In genomic region chr11:119084663-119085522, GRCh38 we compare ENCODE assay signal across 8 cellular contexts. TPM values are rescaled to one million over a fixed set of nuclear protein-coding genes. Genes with fewer than 3 reads are reported as not detected.
A peak's percentile ranks its signal among the peaks of the same experiment; 100 is the strongest.
DNase-seq lines count a peak whose midpoint lies in the region; ATAC-seq and TF ChIP-seq lines count a peak whose summit lies in the region.

Gene HMBS (plus strand): TSS chr11:119084881. CDS start chr11:119085034, 153 bp downstream.

- H3K4me3 Mint-ChIP-seq in IgD-negative memory B cell, result peak within 1 kb of the TSS; percentile 91 to 98 (median 97)

- peaks cover 15% of the 10 kb centered on the region for H3K4me1 ChIP-seq in mucosa of descending colon (ENCODE audit: low read depth)

- no peaks in the 10 kb centered on the region for H3K36me3 Mint-ChIP-seq in IgD-negative memory B cell

- no peaks in the 10 kb centered on the region for H3K36me3 ChIP-seq in mucosa of descending colon (ENCODE audit: low read depth)

- H3K27ac ChIP-seq in epithelial cell of prostate, result peak within 1 kb of the TSS; percentile 69

- intact Hi-C loops in mucosa of descending colon (cut with DNase I, micrococcal nuclease), result no loop called here

- no peaks in the 10 kb centered on the region for H3K9me3 Mint-ChIP-seq in IgD-negative memory B cell

- TF ChIP-seq CTCF in mucosa of descending colon (IDR thresholded peaks at IDR 0.05), result no peak

- H3K27me3 Mint-ChIP-seq in IgD-negative memory B cell, result no peaks in the 10 kb centered on the region

- H3K4me1 Mint-ChIP-seq in IgD-negative memory B cell, result peaks cover 15 to 16% (median 16%) of the 10 kb centered on the region in 3 donors

- H3K27ac Mint-ChIP-seq in IgD-negative memory B cell, result peak within 1 kb of the TSS; percentile 92 to 97 (median 96)

- H3K4me3 ChIP-seq in mucosa of descending colon, result peak within 1 kb of the TSS; percentile 45

- peak; percentile 83 for DNase-seq in DMS 273 treated with DMSO at 0.1 percent for 48 hours (lab: John Stamatoyannopoulos, UW)
- DNase-seq in OCI-M2 (lab: John Stamatoyannopoulos, UW; ENCODE audit: unreplicated experiment), result peak; percentile 93
- DNase-seq in activated T-cell treated with anti-CD3 and anti-CD28 coated beads for 4 hours, result peak; percentile 87
- peak; percentile 59 for DNase-seq in epithelial cell of prostate (ENCODE audit: low read depth, low spot score)
- peak; percentile 95 for DNase-seq in mucosa of descending colon
- DNase-seq in stimulated activated CD8-positive, alpha-beta memory T cell treated with anti-CD3 and anti-CD28 coated beads, Interleukin-4, amount 100 ng/mL, for 24 hours (ENCODE audit: low read depth), result peak; percentile 89

- peak; percentile 86 for ATAC-seq in GM21529 (IDR thresholded peaks at IDR 0.05; ENCODE audit: unreplicated experiment)
- ATAC-seq in mucosa of descending colon, result peak; percentile 96

- no peaks in the 10 kb centered on the region for H3K9me3 ChIP-seq in mucosa of descending colon

RNA-seq across cellular contexts. Expression of gene HMBS, which starts in this region (rescaled TPM):
- polyA plus RNA-seq in IgD-negative memory B cell, result 24.8 TPM
- 10 to 100 TPM; 17.2 to 27.8 (median 19.5) TPM for total RNA-seq in mucosa of descending colon

Comparison
In these comparisons a context has a peak if more than half of its experiments do, and no peak if none do; other contexts are left out.
1. Peak in every context shown above with its lines: DNase-seq, ATAC-seq, H3K4me3 ChIP-seq and H3K27ac ChIP-seq.